Comparison of ENCODE assay signal across 9 cellular contexts in genomic region chr3:197734667-197735318, GRCh38. TPM values are rescaled to one million over a fixed set of nuclear protein-coding genes. Genes with fewer than 3 reads are reported as not detected.
DNase-seq lines count a peak whose midpoint lies in the region; ATAC-seq and TF ChIP-seq lines count a peak whose summit lies in the region.
"Had no signal": no experiment of that assay in that cellular context is flagged by ENCODE, and none has a peak within 500 bp of the region (broad histone marks: within the 10 kb centered on the region; RNA-seq: fewer than 3 reads in every experiment).

No MANE protein-coding gene starts in this region.

- H3K4me3 Mint-ChIP-seq in WTC11 (peak overlapping the region; percentile 35; the same call in 1 of the 2 replicates), type B pancreatic cell (peak overlapping the region; percentile 82)

- H3K9me3 Mint-ChIP-seq in WTC11 (peaks cover 3% of the 10 kb centered on the region; the same call in 1 of the 2 replicates), type B pancreatic cell (no peaks in the 10 kb centered on the region)

- H3K27me3 Mint-ChIP-seq in WTC11 (ENCODE audit: low read depth) (no peaks in the 10 kb centered on the region), type B pancreatic cell (no peaks in the 10 kb centered on the region)

- DNase-seq in left ventricle myocardium inferior (no peak), heart left ventricle (no peak), WTC11 (ENCODE audit: low spot score) (no peak), type B pancreatic cell (ENCODE audit: extremely low spot score, unreplicated experiment) (no peak), LoVo (ENCODE audit: low spot score) (no peak), lower leg skin (ENCODE audit: low spot score in 2 of 2) (no peak), KG1 (lab: John Stamatoyannopoulos, UW) (no peak)

- H3K4me1 Mint-ChIP-seq in WTC11 (peaks cover 27% of the 10 kb centered on the region), type B pancreatic cell (ENCODE audit: unreplicated experiment) (peaks cover 18% of the 10 kb centered on the region)

- peaks cover 4% of the 10 kb centered on the region; the same call in 1 of the 2 replicates for H3K36me3 Mint-ChIP-seq in WTC11
- peaks cover 3% of the 10 kb centered on the region for H3K36me3 Mint-ChIP-seq in type B pancreatic cell

- TF ChIP-seq CTCF in left ventricle myocardium inferior (IDR thresholded peaks at IDR 0.05; ENCODE audit: borderline replicate concordance) (no peak), heart left ventricle (IDR thresholded peaks at IDR 0.05) (no peak), WTC11 (IDR thresholded peaks at IDR 0.05) (no peak), type B pancreatic cell (conservative IDR thresholded peaks at IDR 0.05) (no peak), lower leg skin (IDR thresholded peaks at IDR 0.05) (no peak)

- H3K4me1 ChIP-seq in left ventricle myocardium inferior = peaks cover 25% of the 10 kb centered on the region
- peaks cover 4 to 34% (median 17%) of the 10 kb centered on the region in 12 donors for H3K4me1 ChIP-seq in heart left ventricle
- H3K4me1 ChIP-seq: parathyroid adenoma had no signal

- 87 to 91% (median 88%) methylated on average over 7 of the region's 7 CpGs for WGBS in heart left ventricle, 4 donors
- 85 to 87% methylated on average over 7 of the region's 7 CpGs for WGBS in lower leg skin, 2 donors

- H3K27me3 ChIP-seq in left ventricle myocardium inferior (ENCODE audit: low read depth) (no peaks in the 10 kb centered on the region), heart left ventricle (no peaks in the 10 kb centered on the region)

- no peaks in the 10 kb centered on the region for H3K9me3 ChIP-seq in left ventricle myocardium inferior (replicated peaks)
- H3K9me3 ChIP-seq in heart left ventricle = no peaks in the 10 kb centered on the region

- no peak for ATAC-seq in heart left ventricle
- peak; percentile 43 for ATAC-seq in HG03097 (IDR thresholded peaks at IDR 0.05; ENCODE audit: low FRiP score, unreplicated experiment)
- ATAC-seq in WTC11 = no peak

- CTCF ChIA-PET in WTC11 (lab: Charles Lee) = no interaction called here

- TF ChIP-seq POLR2A in heart left ventricle (IDR thresholded peaks at IDR 0.05) (no peak), lower leg skin (IDR thresholded peaks at IDR 0.05) (no peak)

- H3K36me3 ChIP-seq in left ventricle myocardium inferior (no peaks in the 10 kb centered on the region), heart left ventricle (peaks cover 0 to 8% (median 0%) of the 10 kb centered on the region in 9 donors)

- POLR2A ChIA-PET in WTC11 (lab: Charles Lee) = no interaction called here

- intact Hi-C loops in left ventricle myocardium inferior (cut with micrococcal nuclease) = no loop called here
- intact Hi-C loops in heart left ventricle (cut with DNase I) = no loop called here
- intact Hi-C loops in lower leg skin (cut with DNase I; ENCODE audit: low total_unique reads) = no loop called here

- H3K27ac Mint-ChIP-seq in WTC11 (0 out of 2 replicates have a peak overlapping the region, but pooled peaks have one; percentile 47), type B pancreatic cell (peak overlapping the region; percentile 99)

- H3K4me3 ChIP-seq in left ventricle myocardium inferior = peak overlapping the region; percentile 83
- H3K4me3 ChIP-seq in heart left ventricle = peak overlapping the region in 3 of 12 donors; percentile 84 to 99 (median 87)
- no peak overlapping the region for H3K4me3 ChIP-seq in lower leg skin (ENCODE audit: low read depth, poor library complexity, severe bottlenecking)

- no peak overlapping the region for H3K27ac ChIP-seq in left ventricle myocardium inferior (replicated peaks)
- peak overlapping the region in 4 of 12 donors; percentile 4 to 94 (median 50) for H3K27ac ChIP-seq in heart left ventricle
- H3K27ac ChIP-seq: parathyroid adenoma had no signal

TF ChIP-seq in WTC11, 78 proteins besides CTCF, POLR2A, EP300 and RAD21:
- TF ChIP-seq, protein P1, sequence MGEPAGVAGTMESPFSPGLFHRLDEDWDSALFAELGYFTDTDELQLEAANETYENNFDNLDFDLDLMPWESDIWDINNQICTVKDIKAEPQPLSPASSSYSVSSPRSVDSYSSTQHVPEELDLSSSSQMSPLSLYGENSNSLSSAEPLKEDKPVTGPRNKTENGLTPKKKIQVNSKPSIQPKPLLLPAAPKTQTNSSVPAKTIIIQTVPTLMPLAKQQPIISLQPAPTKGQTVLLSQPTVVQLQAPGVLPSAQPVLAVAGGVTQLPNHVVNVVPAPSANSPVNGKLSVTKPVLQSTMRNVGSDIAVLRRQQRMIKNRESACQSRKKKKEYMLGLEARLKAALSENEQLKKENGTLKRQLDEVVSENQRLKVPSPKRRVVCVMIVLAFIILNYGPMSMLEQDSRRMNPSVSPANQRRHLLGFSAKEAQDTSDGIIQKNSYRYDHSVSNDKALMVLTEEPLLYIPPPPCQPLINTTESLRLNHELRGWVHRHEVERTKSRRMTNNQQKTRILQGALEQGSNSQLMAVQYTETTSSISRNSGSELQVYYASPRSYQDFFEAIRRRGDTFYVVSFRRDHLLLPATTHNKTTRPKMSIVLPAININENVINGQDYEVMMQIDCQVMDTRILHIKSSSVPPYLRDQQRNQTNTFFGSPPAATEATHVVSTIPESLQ (CRISPR knock-in tag; IDR thresholded peaks at IDR 0.05) = no peak
- TF ChIP-seq CREB1 (CRISPR knock-in tag; IDR thresholded peaks at IDR 0.05) (no peak), ZNF396 (CRISPR knock-in tag; IDR thresholded peaks at IDR 0.05; ENCODE audit: borderline replicate concordance) (no peak), ETV6 (CRISPR knock-in tag; IDR thresholded peaks at IDR 0.05) (no peak), ARID4B (CRISPR knock-in tag; IDR thresholded peaks at IDR 0.05; ENCODE audit: borderline replicate concordance) (no peak), MXD4 (CRISPR knock-in tag; IDR thresholded peaks at IDR 0.05; ENCODE audit: borderline replicate concordance) (no peak), OVOL2 (CRISPR knock-in tag; IDR thresholded peaks at IDR 0.05; ENCODE audit: borderline replicate concordance) (no peak), ZNF317 (CRISPR knock-in tag; IDR thresholded peaks at IDR 0.05; ENCODE audit: borderline replicate concordance, low read depth) (no peak)

RNA-seq across cellular contexts. Expression of gene RUBCN, which starts 1.9 kb away (rescaled TPM):
- total RNA-seq in left ventricle myocardium inferior (23.3 TPM), heart left ventricle (10 to 100 TPM; 22.9 to 53.4 (median 36.9) TPM), WTC11 (2021) (21.8 to 22.9 TPM (median 22.9 TPM) in 3 replicates), type B pancreatic cell (ENCODE audit: low replicate concordance) (26.7 and 33.2 TPM in 2 replicates), lower leg skin (10 to 100 TPM; 29.1 to 50.2 (median 40.7) TPM)
- 10 to 100 TPM; 14.9 to 38.5 TPM for polyA plus RNA-seq in heart left ventricle

RNA-seq across cellular contexts. Expression of gene FYTTD1, which starts 14.9 kb away (rescaled TPM):
- 78.7 TPM for total RNA-seq in left ventricle myocardium inferior
- total RNA-seq in heart left ventricle = 10 to 100 TPM; 49.1 to 93.6 (median 76.3) TPM
- polyA plus RNA-seq in heart left ventricle = 10 to 100 TPM; 19.0 to 44.9 TPM
- 21.4 to 24.5 TPM (median 23.7 TPM) in 3 replicates for total RNA-seq in WTC11 (2021)
- total RNA-seq in type B pancreatic cell (ENCODE audit: low replicate concordance) = 52.1 and 58.8 TPM in 2 replicates
- total RNA-seq in lower leg skin = 10 to 100 TPM; 44.6 to 65.1 (median 54.3) TPM

RNA-seq across cellular contexts. Expression of gene LRCH3, which starts 56.3 kb away (rescaled TPM):
- 25.8 TPM for total RNA-seq in left ventricle myocardium inferior
- 10 to 100 TPM; 17.9 to 40.3 (median 28.6) TPM for total RNA-seq in heart left ventricle
- polyA plus RNA-seq in heart left ventricle = 10 to 100 TPM; 11.1 to 12.6 TPM
- total RNA-seq in WTC11 (2021) = 63.6 to 68.7 TPM (median 64.4 TPM) in 3 replicates
- 49.7 and 58.7 TPM in 2 replicates for total RNA-seq in type B pancreatic cell (ENCODE audit: low replicate concordance)
- 10 to 100 TPM; 22.5 to 34.3 (median 27.7) TPM for total RNA-seq in lower leg skin
